8 cellular contexts compared by ENCODE assay signal in genomic region chrX:102345916-102346315, GRCh38.
DNase-seq lines count a peak whose midpoint lies in the region; ATAC-seq, FAIRE-seq and TF ChIP-seq lines count a peak whose summit lies in the region.

No MANE protein-coding gene starts in this region.

- H3K27me3 ChIP-seq in foreskin keratinocyte, result no peaks in the 10 kb centered on the region

- TF ChIP-seq EP300 in Ishikawa (IDR thresholded peaks at IDR 0.05; ENCODE audit: borderline replicate concordance), result no peak

- H3K4me1 ChIP-seq in foreskin keratinocyte, result no peaks in the 10 kb centered on the region

- FAIRE-seq in D721Med (lab: Jason Lieb, UNC), result no peak

- no peak for TF ChIP-seq POLR2A in GM18505 (IDR thresholded peaks at IDR 0.05; ENCODE audit: borderline replicate concordance, extremely low read depth, insufficient read depth, insufficient read length)

- peak; percentile 29; the same call in 1 of the 2 replicates for TF ChIP-seq RAD21 in Ishikawa (IDR thresholded peaks at IDR 0.05; ENCODE audit: low read depth)

- intact Hi-C loops in posterior cingulate gyrus (cut with DNase I), result no loop called here

- H3K27ac ChIP-seq in foreskin keratinocyte, result no peak overlapping the region

- peak; percentile 51 for TF ChIP-seq CTCF in D721Med (IDR thresholded peaks at IDR 0.05; ENCODE audit: insufficient read depth, missing control alignments)
- TF ChIP-seq CTCF in foreskin keratinocyte (conservative IDR thresholded peaks at IDR 0.05), result peak; percentile 52

- ATAC-seq in foreskin keratinocyte (no peak), GM18505 (IDR thresholded peaks at IDR 0.05; ENCODE audit: unreplicated experiment) (no peak)

- no peak for DNase-seq in D721Med (ENCODE audit: insufficient read length, low spot score)
- DNase-seq in activated T-cell treated with anti-CD3 and anti-CD28 coated beads for 24 hours (ENCODE audit: low read depth), result peak; percentile 41
- peak in 1 of 2 donors; percentile 1 for DNase-seq in foreskin keratinocyte
- peak in 9 of 10 donors; percentile 33 to 87 (median 59) for DNase-seq in posterior cingulate gyrus
- no peak for DNase-seq in NCI-H2227 treated with DMSO at 0.1 percent for 48 hours (lab: John Stamatoyannopoulos, UW)
- DNase-seq in SKM-1 (lab: John Stamatoyannopoulos, UW; ENCODE audit: unreplicated experiment), result no peak

TF ChIP-seq in Ishikawa, 13 proteins besides CTCF, POLR2A, EP300 and RAD21:
- TF ChIP-seq, protein P1, sequence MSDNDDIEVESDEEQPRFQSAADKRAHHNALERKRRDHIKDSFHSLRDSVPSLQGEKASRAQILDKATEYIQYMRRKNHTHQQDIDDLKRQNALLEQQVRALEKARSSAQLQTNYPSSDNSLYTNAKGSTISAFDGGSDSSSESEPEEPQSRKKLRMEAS (IDR thresholded peaks at IDR 0.05), result no peak
- TF ChIP-seq TAF1 (IDR thresholded peaks at IDR 0.05; ENCODE audit: low read depth), result no peak
- TF ChIP-seq TEAD4 (IDR thresholded peaks at IDR 0.05), result no peak
- TF ChIP-seq TCF12 (IDR thresholded peaks at IDR 0.05; ENCODE audit: low read depth), result no peak
- no peak for TF ChIP-seq FOXM1 (IDR thresholded peaks at IDR 0.05; ENCODE audit: borderline replicate concordance, low read depth)
- TF ChIP-seq NFIC (IDR thresholded peaks at IDR 0.05), result no peak
- TF ChIP-seq CREB1 (IDR thresholded peaks at IDR 0.05; ENCODE audit: low read depth), result no peak
- TF ChIP-seq CEBPB (IDR thresholded peaks at IDR 0.05), result no peak
- TF ChIP-seq, protein P2, sequence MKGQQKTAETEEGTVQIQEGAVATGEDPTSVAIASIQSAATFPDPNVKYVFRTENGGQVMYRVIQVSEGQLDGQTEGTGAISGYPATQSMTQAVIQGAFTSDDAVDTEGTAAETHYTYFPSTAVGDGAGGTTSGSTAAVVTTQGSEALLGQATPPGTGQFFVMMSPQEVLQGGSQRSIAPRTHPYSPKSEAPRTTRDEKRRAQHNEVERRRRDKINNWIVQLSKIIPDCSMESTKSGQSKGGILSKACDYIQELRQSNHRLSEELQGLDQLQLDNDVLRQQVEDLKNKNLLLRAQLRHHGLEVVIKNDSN (IDR thresholded peaks at IDR 0.05), result no peak
- no peak for TF ChIP-seq EGR1 (IDR thresholded peaks at IDR 0.05)
- TF ChIP-seq, protein P3, sequence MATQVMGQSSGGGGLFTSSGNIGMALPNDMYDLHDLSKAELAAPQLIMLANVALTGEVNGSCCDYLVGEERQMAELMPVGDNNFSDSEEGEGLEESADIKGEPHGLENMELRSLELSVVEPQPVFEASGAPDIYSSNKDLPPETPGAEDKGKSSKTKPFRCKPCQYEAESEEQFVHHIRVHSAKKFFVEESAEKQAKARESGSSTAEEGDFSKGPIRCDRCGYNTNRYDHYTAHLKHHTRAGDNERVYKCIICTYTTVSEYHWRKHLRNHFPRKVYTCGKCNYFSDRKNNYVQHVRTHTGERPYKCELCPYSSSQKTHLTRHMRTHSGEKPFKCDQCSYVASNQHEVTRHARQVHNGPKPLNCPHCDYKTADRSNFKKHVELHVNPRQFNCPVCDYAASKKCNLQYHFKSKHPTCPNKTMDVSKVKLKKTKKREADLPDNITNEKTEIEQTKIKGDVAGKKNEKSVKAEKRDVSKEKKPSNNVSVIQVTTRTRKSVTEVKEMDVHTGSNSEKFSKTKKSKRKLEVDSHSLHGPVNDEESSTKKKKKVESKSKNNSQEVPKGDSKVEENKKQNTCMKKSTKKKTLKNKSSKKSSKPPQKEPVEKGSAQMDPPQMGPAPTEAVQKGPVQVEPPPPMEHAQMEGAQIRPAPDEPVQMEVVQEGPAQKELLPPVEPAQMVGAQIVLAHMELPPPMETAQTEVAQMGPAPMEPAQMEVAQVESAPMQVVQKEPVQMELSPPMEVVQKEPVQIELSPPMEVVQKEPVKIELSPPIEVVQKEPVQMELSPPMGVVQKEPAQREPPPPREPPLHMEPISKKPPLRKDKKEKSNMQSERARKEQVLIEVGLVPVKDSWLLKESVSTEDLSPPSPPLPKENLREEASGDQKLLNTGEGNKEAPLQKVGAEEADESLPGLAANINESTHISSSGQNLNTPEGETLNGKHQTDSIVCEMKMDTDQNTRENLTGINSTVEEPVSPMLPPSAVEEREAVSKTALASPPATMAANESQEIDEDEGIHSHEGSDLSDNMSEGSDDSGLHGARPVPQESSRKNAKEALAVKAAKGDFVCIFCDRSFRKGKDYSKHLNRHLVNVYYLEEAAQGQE (IDR thresholded peaks at IDR 0.05; ENCODE audit: low read depth), result no peak
- no peak for TF ChIP-seq ZBTB7A (IDR thresholded peaks at IDR 0.05; ENCODE audit: low read depth)
- TF ChIP-seq YY1 (IDR thresholded peaks at IDR 0.05; ENCODE audit: low read depth), result no peak

Comparison
In these comparisons a context has a peak if more than half of its experiments do, and no peak if none do; other contexts are left out.
1. DNase-seq: peak in activated T-cell treated with anti-CD3 and anti-CD28 coated beads for 24 hours (single experiment) and posterior cingulate gyrus (9 of 10); none in D721Med (single experiment), NCI-H2227 treated with DMSO at 0.1 percent for 48 hours (single experiment) and SKM-1 (single experiment).